Comparison of ENCODE assay signal across 3 cellular contexts in the genomic region with DNA sequence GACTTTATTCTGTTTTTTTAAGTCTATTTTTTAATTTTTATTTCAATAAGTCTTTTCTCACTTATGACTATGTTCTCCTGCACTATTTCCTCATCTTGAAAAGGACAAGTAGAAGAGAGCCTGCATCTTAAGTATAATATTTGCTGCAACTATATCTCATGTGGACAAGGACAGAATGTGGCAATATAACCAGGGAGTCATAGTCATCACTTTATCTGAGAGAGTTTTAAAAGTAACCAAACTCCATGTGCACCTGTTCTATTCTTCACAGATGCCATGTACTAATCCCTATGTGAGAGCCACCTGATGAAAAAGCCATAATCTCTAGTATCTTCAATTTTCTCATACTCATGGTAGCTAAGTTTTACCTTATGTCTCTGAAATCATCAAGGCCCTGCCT.
"Had no signal": no experiment of that assay in that cellular context is flagged by ENCODE, and none has a peak within 500 bp of the region (broad histone marks: within the 10 kb centered on the region; RNA-seq: fewer than 3 reads in every experiment).

No MANE protein-coding gene starts in this region.

- ATAC-seq: GM12878 had no signal

- DNase-seq: GDM1, GF-D8 had no signal

- H3K4me3 ChIP-seq: GM12878 had no signal
